26 cellular contexts compared by ENCODE assay signal in genomic region chr2:232925153-232925768, GRCh38. TPM values are rescaled to one million over a fixed set of nuclear protein-coding genes. Genes with fewer than 3 reads are reported as not detected.
DNase-seq lines count a peak whose midpoint lies in the region; TF ChIP-seq lines count a peak whose summit lies in the region.
"Had no signal": no experiment of that assay in that cellular context is flagged by ENCODE, and none has a peak within 500 bp of the region (broad histone marks: within the 10 kb centered on the region; RNA-seq: fewer than 3 reads in every experiment).

No MANE protein-coding gene starts in this region.

- H3K4me2 ChIP-seq in mesendoderm (ENCODE audit: low read length): no peak overlapping the region

- no peak for TF ChIP-seq POLR2A in erythroblast (IDR thresholded peaks at IDR 0.05; ENCODE audit: low read length)

- H3K27ac ChIP-seq in HEK293 (ENCODE audit: extremely low read depth, low read depth, low read length) (no peak overlapping the region), caudate nucleus (ENCODE audit: low read depth, low read length) (peak overlapping the region; percentile 30), mesendoderm (ENCODE audit: low read depth, low read length) (no peak overlapping the region)
- H3K27ac ChIP-seq: parathyroid adenoma, tibial nerve, VCaP had no signal

- H3K27me3 ChIP-seq in mesendoderm (ENCODE audit: insufficient read depth, low read length, poor library complexity): peaks cover 28% of the 10 kb centered on the region

- no peaks in the 10 kb centered on the region for H3K79me2 ChIP-seq in mesendoderm (ENCODE audit: control insufficient read depth, insufficient read depth, low read length)
- H3K79me2 ChIP-seq: parathyroid adenoma had no signal

- H3K4ac ChIP-seq in mesendoderm (ENCODE audit: low read depth, low read length): no peak overlapping the region

- no peak overlapping the region for H3K9ac ChIP-seq in mesendoderm (ENCODE audit: low read length)
- H3K9ac ChIP-seq: parathyroid adenoma had no signal

- CTCF ChIA-PET in HEK293 (lab: Yijun Ruan, JAX): no interaction called here

- no peaks in the 10 kb centered on the region for H3K79me1 ChIP-seq in mesendoderm (ENCODE audit: low read length)

- H3K36me3 ChIP-seq in HEK293 (ENCODE audit: control insufficient read depth in 2 of 2, insufficient read depth in 1 of 2, low read length in 2 of 2) (peaks cover 0 to 10% of the 10 kb centered on the region in 2 experiments; a peak in 1 of 3 replicates), mesendoderm (ENCODE audit: control insufficient read depth, insufficient read depth, low read length) (no peaks in the 10 kb centered on the region)

- H2BK120ac ChIP-seq in mesendoderm (ENCODE audit: low read depth, low read length): no peak overlapping the region

- H2BK5ac ChIP-seq in mesendoderm (ENCODE audit: low read length): no peak overlapping the region

- DNase-seq in ELF-1 (ENCODE audit: low read depth, low spot score) (peak; percentile 74), caudate nucleus (lab: John Stamatoyannopoulos, UW) (peak in 10 of 61 donors; percentile 16 to 80 (median 42)), mesendoderm (peak; percentile 28), activated gamma-delta T cell treated with Interleukin-2 at 50 U/mL for 16 hours (no peak), erythroblast (lab: John Stamatoyannopoulos, UW) (no peak), AG08395 (ENCODE audit: low spot score) (no peak), NOMO-1 (lab: John Stamatoyannopoulos, UW; ENCODE audit: unreplicated experiment in 2 of 2) (no peak)
- DNase-seq: activated CD4-positive, alpha-beta T cell treated with anti-CD3 and anti-CD28 coated beads, Interleukin-2, amount 50 U/mL, for 4 hours; activated effector memory CD4-positive, alpha-beta T cell treated with Interleukin-2 at 50 U/mL for 16 hours; cortex of kidney; foreskin fibroblast; GDM1; hippocampal formation; Karpas-422; NCI-H1092 treated with DMSO at 0.1 percent for 48 hours; NCI-H2081; NCI-H510A treated with DMSO at 0.1 percent for 48 hours; stimulated activated CD4-positive, alpha-beta T cell treated with anti-CD3 and anti-CD28 coated beads, Interleukin-2, amount 100 ng/mL, for 24 hours; stimulated activated naive CD8-positive, alpha-beta T cell treated with anti-CD3 and anti-CD28 coated beads, Interleukin-15, Interleukin-2, amounts not matched to agents 100 U/mL and 50 U/mL, for 24 hours; T-helper 1 cell had no signal

- H3K23ac ChIP-seq in mesendoderm (ENCODE audit: low read length): no peak overlapping the region

- H3K4me1 ChIP-seq in HEK293 (ENCODE audit: control insufficient read depth, insufficient read depth, low read length): no peaks in the 10 kb centered on the region
- H3K4me1 ChIP-seq in mesendoderm (ENCODE audit: control insufficient read depth, low read depth, low read length): no peaks in the 10 kb centered on the region
- H3K4me1 ChIP-seq: parathyroid adenoma had no signal

- H3K9me3 ChIP-seq in HEK293 (ENCODE audit: control insufficient read depth, insufficient read depth, low read depth, low read length): no peaks in the 10 kb centered on the region
- H3K9me3 ChIP-seq: tibial nerve had no signal

- H3K4me3 ChIP-seq in HEK293 (ENCODE audit: low read depth, low read length) (no peak overlapping the region), mesendoderm (ENCODE audit: low read length) (no peak overlapping the region)
- H3K4me3 ChIP-seq: lung, tibial nerve had no signal

- no peak overlapping the region for H2AK5ac ChIP-seq in mesendoderm (ENCODE audit: low read length)

- POLR2A ChIA-PET in HEK293 (lab: Yijun Ruan, JAX): no interaction called here

- WGBS in mesendoderm (ENCODE audit: extremely low coverage, insufficient coverage, low lambda C conversion rate): no CpG with 5 or more reads among the region's 10 CpGs

- H3K18ac ChIP-seq in mesendoderm (ENCODE audit: low read length): no peak overlapping the region

- no peak overlapping the region for H4K5ac ChIP-seq in mesendoderm (ENCODE audit: low read length)

- H4K8ac ChIP-seq in mesendoderm (ENCODE audit: low read depth, low read length): no peak overlapping the region

- H2BK15ac ChIP-seq in mesendoderm (replicated peaks; ENCODE audit: low read depth): no peak overlapping the region

- TF ChIP-seq CTCF in HEK293 (tag by site-specific recombination; IDR thresholded peaks at IDR 0.05): no peak

- no peak overlapping the region for H3K56ac ChIP-seq in mesendoderm (ENCODE audit: low read length)

TF ChIP-seq in HEK293, 187 proteins besides CTCF, POLR2A, EP300 and RAD21:
- TF ChIP-seq ZBTB6 (tag by site-specific recombination; IDR thresholded peaks at IDR 0.05) (no peak), ZIC2 (tag by site-specific recombination; IDR thresholded peaks at IDR 0.05) (peak; percentile 16; the same call in 1 of the 2 replicates)

RNA-seq across cellular contexts. Expression of gene SNORC, which starts 55.2 kb away (rescaled TPM):
- 0.86 TPM for polyA plus RNA-seq in mesendoderm (2013, experiment 1 of 2)
- 0.46 TPM for polyA plus RNA-seq in mesendoderm (2013, experiment 2 of 2)
- polyA plus RNA-seq: CD14-positive monocyte had no signal

Comparison
In these comparisons a context has a peak if more than half of its experiments do, and no peak if none do; other contexts are left out.
1. DNase-seq: peak in ELF-1 (single experiment) and mesendoderm (single experiment); none in activated gamma-delta T cell treated with Interleukin-2 at 50 U/mL for 16 hours (single experiment), erythroblast (0 of 2), AG08395 (single experiment) and NOMO-1 (0 of 2).